23 cellular contexts compared by ENCODE assay signal in genomic region chrX:14344172-14344940, GRCh38.
DNase-seq lines count a peak whose midpoint lies in the region; ATAC-seq and TF ChIP-seq lines count a peak whose summit lies in the region.
"Had no signal": no experiment of that assay in that cellular context is flagged by ENCODE, and none has a peak within 500 bp of the region (broad histone marks: within the 10 kb centered on the region; RNA-seq: fewer than 3 reads in every experiment).

No MANE protein-coding gene starts in this region.

- POLR2A ChIA-PET in SK-N-SH (lab: Yijun Ruan, JAX) = no interaction called here

- H3K9me3 ChIP-seq in SK-N-SH (no peaks in the 10 kb centered on the region), endodermal cell (ENCODE audit: control insufficient read depth, low read length) (no peaks in the 10 kb centered on the region)
- H3K9me3 ChIP-seq: colonic mucosa, lower lobe of right lung had no signal

- H3K9me2 ChIP-seq in SK-N-SH = no peaks in the 10 kb centered on the region

- TF ChIP-seq EP300 in SK-N-SH (IDR thresholded peaks at IDR 0.05; ENCODE audit: borderline replicate concordance in 1 of 2, low read depth in 1 of 2, low read length in 1 of 2) = no peak

- no peak for TF ChIP-seq RAD21 in SK-N-SH (IDR thresholded peaks at IDR 0.05; ENCODE audit: low read length)

- H4K20me1 ChIP-seq in SK-N-SH (ENCODE audit: insufficient read depth) = no peaks in the 10 kb centered on the region

- H3K27ac ChIP-seq in SK-N-SH (ENCODE audit: low read depth in 2 of 2, low read length in 1 of 2) = no peak overlapping the region
- H3K27ac ChIP-seq in endodermal cell (ENCODE audit: low read depth, low read length) = no peak overlapping the region
- H3K27ac ChIP-seq: colonic mucosa, hepatocyte, lower lobe of right lung, right atrium auricular region had no signal

- H3K36me3 ChIP-seq in SK-N-SH (replicated peaks in 1 of 2; ENCODE audit: control insufficient read depth in 1 of 2, insufficient read depth in 2 of 2, low read length in 1 of 2) = no peaks in the 10 kb centered on the region
- no peaks in the 10 kb centered on the region for H3K36me3 ChIP-seq in endodermal cell (ENCODE audit: control insufficient read depth, insufficient read depth, low read length)
- H3K36me3 ChIP-seq: colonic mucosa, lower lobe of right lung, right atrium auricular region had no signal

- no peaks in the 10 kb centered on the region for H3K4me1 ChIP-seq in SK-N-SH (ENCODE audit: control insufficient read depth in 1 of 2, insufficient read depth in 2 of 2, low read depth in 1 of 2, low read length in 1 of 2)
- H3K4me1 ChIP-seq in endodermal cell (ENCODE audit: control insufficient read depth, insufficient read depth, low read length) = no peaks in the 10 kb centered on the region
- H3K4me1 ChIP-seq: colonic mucosa, lower lobe of right lung, right atrium auricular region had no signal

- H3K27me3 ChIP-seq in SK-N-SH (ENCODE audit: insufficient read depth) = no peaks in the 10 kb centered on the region
- no peaks in the 10 kb centered on the region for H3K27me3 ChIP-seq in endodermal cell (ENCODE audit: control insufficient read depth, insufficient read depth, low read length, poor library complexity, severe bottlenecking)
- H3K27me3 ChIP-seq: colonic mucosa, hepatocyte, right atrium auricular region had no signal

- no peaks in the 10 kb centered on the region for H3K79me2 ChIP-seq in SK-N-SH (ENCODE audit: insufficient read depth)
- H3K79me2 ChIP-seq: hepatocyte had no signal

- DNase-seq in SK-N-SH = no peak
- peak; percentile 0 for DNase-seq in NB4 (ENCODE audit: low read depth)
- no peak for DNase-seq in endodermal cell
- no peak for DNase-seq in type B pancreatic cell (ENCODE audit: extremely low spot score, unreplicated experiment)
- DNase-seq in effector CD8-positive, alpha-beta T cell (lab: John Stamatoyannopoulos, UW) = no peak
- DNase-seq: colonic mucosa; GDM1; GOT3; lower lobe of right lung; NCI-H1105 treated with DMSO at 0.1 percent for 48 hours; NCI-H2107; NCI-H524 treated with DMSO at 0.1 percent for 48 hours; nucleus accumbens; Right ventricle myocardium superior; stimulated activated CD4-positive, alpha-beta T cell treated with anti-CD3 and anti-CD28 coated beads, Interleukin-12 subunit alpha, Interleukin-12 subunit beta, amount 100 ng/mL, for 4 hours; stimulated activated CD8-positive, alpha-beta memory T cell treated with anti-CD3 and anti-CD28 coated beads, Interleukin-4, amount 100 ng/mL, for 48 hours had no signal

- TF ChIP-seq CTCF in SK-N-SH (IDR thresholded peaks at IDR 0.05) (peak; percentile 38), NB4 (IDR thresholded peaks at IDR 0.05; ENCODE audit: low read depth, low read length) (no peak), endodermal cell (conservative IDR thresholded peaks at IDR 0.05) (peak; percentile 63), type B pancreatic cell (conservative IDR thresholded peaks at IDR 0.05) (peak; percentile 56)

- WGBS in SK-N-SH (ENCODE audit: low lambda C conversion rate) = under 1% methylated on average over 3 of the region's 3 CpGs
- WGBS in endodermal cell (ENCODE audit: insufficient coverage in 1 of 2, insufficient read length in 1 of 2), 2 experiments = 100% methylated on average over 2 of the region's 3 CpGs; no CpG with 5 or more reads in 1 of the 2 experiments

- no peaks in the 10 kb centered on the region for H3K36me3 Mint-ChIP-seq in endodermal cell (ENCODE audit: low read depth)
- H3K36me3 Mint-ChIP-seq in type B pancreatic cell = no peaks in the 10 kb centered on the region
- H3K36me3 Mint-ChIP-seq: CD14-positive monocyte had no signal

- ATAC-seq in SK-N-SH treated with all-trans-retinoic acid at 6 μM for 48 hours (no peak), HG03469 (IDR thresholded peaks at IDR 0.05; ENCODE audit: unreplicated experiment) (no peak), GM19463 (IDR thresholded peaks at IDR 0.05; ENCODE audit: unreplicated experiment) (no peak)
- ATAC-seq: lower lobe of right lung had no signal

- TF ChIP-seq POLR2A in NB4 (IDR thresholded peaks at IDR 0.05; ENCODE audit: extremely low read depth, insufficient read length) = no peak

- H3K9ac ChIP-seq in SK-N-SH (no peak overlapping the region), endodermal cell (ENCODE audit: extremely low read depth, low read length, poor library complexity, severe bottlenecking) (no peak overlapping the region)

- no peaks in the 10 kb centered on the region for H3K4me1 Mint-ChIP-seq in endodermal cell
- H3K4me1 Mint-ChIP-seq in type B pancreatic cell (ENCODE audit: unreplicated experiment) = no peaks in the 10 kb centered on the region
- H3K4me1 Mint-ChIP-seq: CD14-positive monocyte had no signal

- H3K27ac Mint-ChIP-seq in endodermal cell = no peak overlapping the region
- no peak overlapping the region for H3K27ac Mint-ChIP-seq in type B pancreatic cell
- H3K27ac Mint-ChIP-seq: activated naive CD8-positive, alpha-beta T cell; CD14-positive monocyte had no signal

- H3K9me3 Mint-ChIP-seq in endodermal cell = peaks cover 36% of the 10 kb centered on the region
- peaks cover 9% of the 10 kb centered on the region for H3K9me3 Mint-ChIP-seq in type B pancreatic cell

- CTCF ChIA-PET in SK-N-SH (lab: Yijun Ruan, JAX) = interaction anchor here (0.5 to 1.1 kb wide), 2 partner anchors 19 to 111 kb away, joined by 3 to 5 read pairs; no protein-coding TSS in a partner anchor

- H3F3A ChIP-seq in SK-N-SH (replicated peaks; ENCODE audit: insufficient read depth) = no peaks in the 10 kb centered on the region

- H3K27me3 Mint-ChIP-seq in endodermal cell (ENCODE audit: insufficient read depth) (no peaks in the 10 kb centered on the region), type B pancreatic cell (no peaks in the 10 kb centered on the region)
- H3K27me3 Mint-ChIP-seq: activated naive CD8-positive, alpha-beta T cell had no signal

- H2AFZ ChIP-seq in SK-N-SH (ENCODE audit: low read depth) = no peak overlapping the region
- H2AFZ ChIP-seq: hepatocyte had no signal

- H3K4me3 Mint-ChIP-seq in endodermal cell (no peak overlapping the region), type B pancreatic cell (no peak overlapping the region)
- H3K4me3 Mint-ChIP-seq: activated naive CD8-positive, alpha-beta T cell; CD14-positive monocyte had no signal

- H3K4me3 ChIP-seq in SK-N-SH (ENCODE audit: low read depth in 2 of 2, low read length in 1 of 2) (no peak overlapping the region), NB4 (ENCODE audit: low read depth, low read length) (no peak overlapping the region), endodermal cell (ENCODE audit: low read length) (no peak overlapping the region)
- H3K4me3 ChIP-seq: colonic mucosa, hepatocyte, lower lobe of right lung, right atrium auricular region had no signal

- no peak overlapping the region for H3K4me2 ChIP-seq in SK-N-SH
- H3K4me2 ChIP-seq: hepatocyte had no signal

TF ChIP-seq in SK-N-SH, 30 proteins besides CTCF, POLR2A, EP300 and RAD21:
- no peak for TF ChIP-seq USF1 (IDR thresholded peaks at IDR 0.05; ENCODE audit: borderline replicate concordance, low read depth)
- no peak for TF ChIP-seq POLR2AphosphoS5 (IDR thresholded peaks at IDR 0.05; ENCODE audit: low read depth, low read length)
- no peak for TF ChIP-seq IRF3 (IDR thresholded peaks at IDR 0.05; ENCODE audit: low read depth, low read length)
- no peak for TF ChIP-seq TCF12 (IDR thresholded peaks at IDR 0.05)

TF ChIP-seq in SK-N-SH treated with all-trans-retinoic acid at 6 μM for 48 hours, 23 proteins besides CTCF, POLR2A, EP300 and RAD21:
- no peak for TF ChIP-seq ISL1 (CRISPR knock-in tag; IDR thresholded peaks at IDR 0.05)
- no peak for TF ChIP-seq ZFP3 (CRISPR knock-in tag; IDR thresholded peaks at IDR 0.05)
